Comparison of ENCODE assay signal across 19 cellular contexts in genomic region chr5:111347021-111347420, GRCh38.
"Had no signal": no experiment of that assay in that cellular context is flagged by ENCODE, and none has a peak within 500 bp of the region (broad histone marks: within the 10 kb centered on the region; RNA-seq: fewer than 3 reads in every experiment).

No MANE protein-coding gene starts in this region.

- H3K4me3 ChIP-seq: cardiac muscle cell, esophagus muscularis mucosa, ovary, psoas muscle, tibial artery had no signal

- ATAC-seq: naive thymus-derived CD8-positive, alpha-beta T cell; psoas muscle; right cardiac atrium; stimulated activated naive CD8-positive, alpha-beta T cell treated with anti-CD3 and anti-CD28 coated beads, Interleukin-15, Interleukin-2, amounts not matched to agents 100 U/mL and 50 U/mL, for 24 hours had no signal

- H3K4me1 Mint-ChIP-seq: activated B cell treated with CpG ODN at 0.5 μM for 24 hours had no signal

- H3K27ac ChIP-seq: cardiac muscle cell, esophagus muscularis mucosa, ovary, psoas muscle, tibial artery had no signal

- H3K9me3 Mint-ChIP-seq: activated B cell treated with CpG ODN at 0.5 μM for 24 hours; activated CD4-positive, alpha-beta memory T cell treated with anti-CD3 and anti-CD28 coated beads for 36 hours; activated T-helper 2 cell treated with anti-CD3 and anti-CD28 coated beads, Interferon-gamma antibody, Interleukin-2, Interleukin-4, amounts not matched to agents 10 μg/mL and 5 μg/mL and 100 μg/mL, durations not matched to agents 14 hours and 24 hours and 36 hours; dendritic cell treated with granulocyte-macrophage colony-stimulating factor and Interleukin-4, amounts not matched to agents 40 ng/mL and 50 ng/mL, for 4 days; naive thymus-derived CD8-positive, alpha-beta T cell; T-helper 2 cell treated with Interferon-gamma antibody and Interleukin-4, amounts not matched to agents 5 μg/mL and 100 μg/mL, for 36 hours had no signal

- DNase-seq: activated B cell treated with CpG ODN at 0.5 μM for 24 hours; activated CD4-positive, alpha-beta memory T cell treated with anti-CD3 and anti-CD28 coated beads for 36 hours; activated CD4-positive, alpha-beta T cell treated with anti-CD3 and anti-CD28 coated beads for 4 hours; activated naive CD4-positive, alpha-beta T cell treated with anti-CD3 and anti-CD28 coated beads, Interleukin-2, amount 50 U/mL, for 16 hours; activated T-cell treated with anti-CD3 and anti-CD28 coated beads, Interleukin-2, amount 50 U/mL, for 1 hour; effector CD8-positive, alpha-beta T cell; mesenchymal stem cell; naive thymus-derived CD8-positive, alpha-beta T cell; ovary; psoas muscle; right cardiac atrium; stimulated activated naive CD8-positive, alpha-beta T cell treated with anti-CD3 and anti-CD28 coated beads, Interleukin-15, Interleukin-2, amounts not matched to agents 100 U/mL and 50 U/mL, for 24 hours; substantia nigra; tibial artery had no signal

- H3K27me3 Mint-ChIP-seq: activated B cell treated with CpG ODN at 0.5 μM for 24 hours; activated CD4-positive, alpha-beta memory T cell treated with anti-CD3 and anti-CD28 coated beads for 36 hours; dendritic cell treated with granulocyte-macrophage colony-stimulating factor and Interleukin-4, amounts not matched to agents 40 ng/mL and 50 ng/mL, for 4 days; naive thymus-derived CD8-positive, alpha-beta T cell had no signal

- H3K27me3 ChIP-seq: cardiac muscle cell, esophagus muscularis mucosa, ovary, tibial artery had no signal

- H3K36me3 ChIP-seq: cardiac muscle cell, esophagus muscularis mucosa, ovary, tibial artery had no signal

- H3K4me1 ChIP-seq: esophagus muscularis mucosa, psoas muscle, tibial artery had no signal

- H3K4me3 Mint-ChIP-seq: activated B cell treated with CpG ODN at 0.5 μM for 24 hours; activated CD4-positive, alpha-beta memory T cell treated with anti-CD3 and anti-CD28 coated beads for 36 hours; dendritic cell treated with granulocyte-macrophage colony-stimulating factor and Interleukin-4, amounts not matched to agents 40 ng/mL and 50 ng/mL, for 4 days; naive thymus-derived CD8-positive, alpha-beta T cell; T-helper 2 cell treated with Interferon-gamma antibody and Interleukin-4, amounts not matched to agents 5 μg/mL and 100 μg/mL, for 36 hours had no signal

- H3K9me3 ChIP-seq: esophagus muscularis mucosa, ovary, psoas muscle, tibial artery had no signal

- H3K27ac Mint-ChIP-seq: activated B cell treated with CpG ODN at 0.5 μM for 24 hours; activated CD4-positive, alpha-beta memory T cell treated with anti-CD3 and anti-CD28 coated beads for 36 hours; activated T-helper 2 cell treated with anti-CD3 and anti-CD28 coated beads, Interferon-gamma antibody, Interleukin-2, Interleukin-4, amounts not matched to agents 10 μg/mL and 5 μg/mL and 100 μg/mL, durations not matched to agents 14 hours and 24 hours and 36 hours; dendritic cell treated with granulocyte-macrophage colony-stimulating factor and Interleukin-4, amounts not matched to agents 40 ng/mL and 50 ng/mL, for 4 days; T-helper 2 cell treated with Interferon-gamma antibody and Interleukin-4, amounts not matched to agents 5 μg/mL and 100 μg/mL, for 36 hours had no signal
